In the genomic region with DNA sequence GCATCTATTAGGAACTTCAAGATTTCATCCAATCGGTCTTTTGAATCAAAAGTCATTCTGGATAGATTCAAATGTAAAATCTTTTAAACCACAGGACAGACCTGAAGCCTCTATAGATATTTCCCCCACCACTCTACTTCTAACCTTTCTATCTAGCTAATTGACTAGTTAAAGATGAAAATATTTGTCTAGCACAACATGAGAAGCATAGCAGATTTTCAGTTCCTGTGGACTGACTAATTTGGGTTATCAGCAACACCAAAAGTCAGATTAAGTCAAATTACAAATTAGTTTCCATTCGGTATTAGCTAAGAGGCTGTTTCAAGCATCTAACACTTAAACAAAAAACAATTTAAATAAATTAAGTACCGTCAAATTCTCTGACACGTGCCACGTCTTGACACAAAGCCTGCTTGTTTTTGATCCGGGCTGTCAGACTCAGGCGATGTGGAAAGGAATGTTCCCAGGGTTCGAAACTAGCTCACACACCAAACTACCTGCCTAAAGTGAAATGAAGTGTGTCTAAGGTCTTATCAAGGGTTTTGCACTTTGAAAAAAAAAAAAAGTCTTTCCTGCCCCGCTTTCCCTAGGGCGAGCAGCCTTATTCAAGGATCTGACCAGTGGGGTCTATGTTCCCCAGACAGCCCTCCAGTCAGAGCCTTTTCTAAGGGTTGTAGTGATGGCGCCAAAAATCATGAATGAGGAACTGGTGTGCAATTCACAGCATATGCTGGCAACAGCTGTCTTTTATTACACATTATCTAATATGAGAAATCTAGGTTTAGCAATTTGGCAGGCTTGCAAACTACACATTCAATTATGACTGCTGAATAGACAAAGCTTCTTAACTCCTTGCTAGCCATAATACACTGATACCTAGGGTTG, we compare ENCODE assay signal across 8 cellular contexts. TPM values are rescaled to one million over a fixed set of nuclear protein-coding genes. Genes with fewer than 3 reads are reported as not detected.
DNase-seq lines count a peak whose midpoint lies in the region; ATAC-seq, FAIRE-seq and TF ChIP-seq lines count a peak whose summit lies in the region.

No MANE protein-coding gene starts in this region.

- peak overlapping the region; percentile 13; the same call in 1 of the 2 replicates for H2AFZ ChIP-seq in OCI-LY7 (ENCODE audit: low read length)

- H3K36me3 ChIP-seq in OCI-LY7 (ENCODE audit: insufficient read depth, low read length) (peaks cover 62% of the 10 kb centered on the region), kidney (ENCODE audit: control insufficient read depth in 1 of 2, insufficient read depth in 2 of 2, low read length in 2 of 2) (no peaks in the 10 kb centered on the region)

- TF ChIP-seq CTCF in OCI-LY7 (conservative IDR thresholded peaks at IDR 0.05; ENCODE audit: low read length) (no peak), kidney (IDR thresholded peaks at IDR 0.05; ENCODE audit: borderline replicate concordance, extremely low read depth, insufficient read depth) (no peak)

- peaks cover 100% of the 10 kb centered on the region for H3K79me2 ChIP-seq in OCI-LY7 (ENCODE audit: insufficient read depth, low read depth, low read length)

- CTCF ChIA-PET in OCI-LY7 (lab: Charles Lee; ENCODE audit: unreplicated experiment), result interaction anchor here (0.6 kb wide), 1 partner anchor 17 kb away, joined by 3 read pairs; no protein-coding TSS in a partner anchor

- H4K20me1 ChIP-seq in OCI-LY7 (ENCODE audit: insufficient read depth, low read length), result no peaks in the 10 kb centered on the region

- H3K27ac ChIP-seq in OCI-LY7 (ENCODE audit: low read depth, low read length, poor library complexity, severe bottlenecking) (peak overlapping the region; percentile 87), kidney (ENCODE audit: low read depth in 2 of 2, low read length in 2 of 2) (peak overlapping the region in 1 of 2 donors; percentile 28)

- no peaks in the 10 kb centered on the region for H3K9me2 ChIP-seq in OCI-LY7 (ENCODE audit: insufficient read depth, low read length)

- BruUV-seq in OCI-LY7 (replicated peaks; lab: Mats Ljungman, UMichigan), result no TSS peak

- peak; percentile 11 for ATAC-seq in GM18517 (IDR thresholded peaks at IDR 0.05; ENCODE audit: unreplicated experiment)
- peak; percentile 5 for ATAC-seq in HG02852 (IDR thresholded peaks at IDR 0.05; ENCODE audit: unreplicated experiment)
- ATAC-seq in HG03108 (IDR thresholded peaks at IDR 0.05; ENCODE audit: unreplicated experiment), result no peak

- H3K4me1 ChIP-seq in OCI-LY7 (ENCODE audit: insufficient read depth, low read length, poor library complexity, severe bottlenecking) (peaks cover 62% of the 10 kb centered on the region), kidney (ENCODE audit: control insufficient read depth in 1 of 2, insufficient read depth in 1 of 2, low read depth in 1 of 2, low read length in 2 of 2) (peaks cover 13 to 23% of the 10 kb centered on the region in 2 donors)

- peak overlapping the region; percentile 88 for H3K4me2 ChIP-seq in OCI-LY7 (ENCODE audit: low read length)

- no peak overlapping the region for H3K9ac ChIP-seq in kidney (ENCODE audit: low read length in 2 of 2)

- intact Hi-C loops in OCI-LY7 (cut with micrococcal nuclease; ENCODE audit: unreplicated experiment) (no loop called here), kidney (cut with DNase I) (no loop called here)

- FAIRE-seq in kidney (lab: Jason Lieb, UNC), result no peak

- peak; percentile 62 for DNase-seq in OCI-LY7 (ENCODE audit: low spot score)
- DNase-seq in kidney, result no peak
- no peak for DNase-seq in NCI-H82 treated with DMSO at 0.1 percent for 48 hours (lab: John Stamatoyannopoulos, UW; ENCODE audit: unreplicated experiment)
- DNase-seq in superior temporal gyrus (ENCODE audit: extremely low spot score), result no peak
- no peak for DNase-seq in NCI-H1436 (lab: John Stamatoyannopoulos, UW)

- peak overlapping the region; percentile 78 for H3K4me3 ChIP-seq in OCI-LY7 (ENCODE audit: low read depth, low read length, poor library complexity, severe bottlenecking)
- H3K4me3 ChIP-seq in kidney (ENCODE audit: low read length in 2 of 2), result peak overlapping the region; percentile 19 to 34

- no peaks in the 10 kb centered on the region; the same call in 1 of the 2 replicates for H3K9me3 ChIP-seq in OCI-LY7 (ENCODE audit: low read length)
- no peaks in the 10 kb centered on the region for H3K9me3 ChIP-seq in kidney (ENCODE audit: control insufficient read depth in 1 of 2, low read length in 2 of 2)

- POLR2A ChIA-PET in OCI-LY7 (lab: Charles Lee), result interaction anchor here (0.7 to 3.7 kb wide), 20 partner anchors 8 to 1675 kb away, joined by 3 to 37 read pairs (median 4); no protein-coding TSS in a partner anchor

RNA-seq across cellular contexts. Expression of gene CYTIP, which starts 4.7 kb away (rescaled TPM):
- 49.2 and 53.0 TPM in 2 replicates for total RNA-seq in OCI-LY7 (2014; rRNA removed; shearing (Covaris generic))
- total RNA-seq in OCI-LY7 (2022) (60.3 and 64.0 TPM in 2 replicates), kidney (24.0 TPM)
- polyA plus RNA-seq in kidney (ENCODE audit: insufficient read depth, low read depth, low replicate concordance), result 3.5 TPM
